11 cellular contexts compared by ENCODE assay signal in the genomic region with DNA sequence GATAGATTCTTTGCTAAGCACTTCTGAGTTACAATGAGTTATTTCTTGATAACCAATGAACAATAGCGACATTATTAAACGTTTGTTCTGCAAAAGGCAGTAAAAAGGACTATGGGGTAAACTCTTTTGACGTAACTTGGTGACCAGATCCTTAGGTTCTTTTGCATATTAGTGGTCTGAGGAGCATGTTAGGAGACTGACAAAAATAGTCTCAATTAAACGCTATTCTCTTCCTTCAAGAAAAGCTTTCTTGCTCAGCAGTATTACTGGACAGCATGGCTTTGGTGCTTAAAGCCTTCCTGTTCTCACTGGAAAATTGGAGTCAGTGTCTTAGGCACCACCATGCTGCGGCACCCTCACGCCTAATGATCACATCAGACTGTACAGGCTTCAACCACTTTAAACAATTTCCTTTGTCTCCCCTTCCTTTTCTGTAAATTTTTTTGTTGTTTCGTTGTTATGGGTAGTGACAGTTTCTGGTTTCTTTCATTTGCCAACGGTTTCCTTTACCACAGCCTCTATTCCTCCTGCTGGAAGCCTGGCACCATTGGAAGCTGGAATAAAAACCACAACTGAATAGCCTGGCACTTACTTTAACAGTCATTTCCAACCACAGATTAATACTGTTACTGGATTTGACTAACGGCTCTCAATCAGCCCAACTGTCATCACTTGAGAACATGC. TPM values are rescaled to one million over a fixed set of nuclear protein-coding genes. Genes with fewer than 3 reads are reported as not detected.
DNase-seq lines count a peak whose midpoint lies in the region; ATAC-seq and TF ChIP-seq lines count a peak whose summit lies in the region.
"Had no signal": no experiment of that assay in that cellular context is flagged by ENCODE, and none has a peak within 500 bp of the region (broad histone marks: within the 10 kb centered on the region; RNA-seq: fewer than 3 reads in every experiment).

No MANE protein-coding gene starts in this region.

- ATAC-seq in HG03342 (IDR thresholded peaks at IDR 0.05; ENCODE audit: unreplicated experiment): no peak

- peaks cover 10% of the 10 kb centered on the region for H3K9me3 Mint-ChIP-seq in activated naive CD4-positive, alpha-beta T cell treated with anti-CD3 and anti-CD28 coated beads, Interleukin-2, amount 50 U/mL, for 24 hours
- H3K9me3 Mint-ChIP-seq in endothelial cell (ENCODE audit: unreplicated experiment): no peaks in the 10 kb centered on the region

- no peak for TF ChIP-seq CTCF in endothelial cell (IDR thresholded peaks at IDR 0.05; ENCODE audit: unreplicated experiment)

- H3K4me3 Mint-ChIP-seq in activated naive CD4-positive, alpha-beta T cell treated with anti-CD3 and anti-CD28 coated beads, Interleukin-2, amount 50 U/mL, for 24 hours: peak overlapping the region; percentile 40
- no peak overlapping the region for H3K4me3 Mint-ChIP-seq in endothelial cell (ENCODE audit: unreplicated experiment)

- no peaks in the 10 kb centered on the region for H3K27me3 Mint-ChIP-seq in activated naive CD4-positive, alpha-beta T cell treated with anti-CD3 and anti-CD28 coated beads, Interleukin-2, amount 50 U/mL, for 24 hours
- no peaks in the 10 kb centered on the region for H3K27me3 Mint-ChIP-seq in endothelial cell (ENCODE audit: unreplicated experiment)

- peaks cover 85% of the 10 kb centered on the region for H3K4me1 Mint-ChIP-seq in activated naive CD4-positive, alpha-beta T cell treated with anti-CD3 and anti-CD28 coated beads, Interleukin-2, amount 50 U/mL, for 24 hours
- peaks cover 17% of the 10 kb centered on the region for H3K4me1 Mint-ChIP-seq in endothelial cell (ENCODE audit: unreplicated experiment)

- peak overlapping the region; percentile 97 for H3K27ac Mint-ChIP-seq in activated naive CD4-positive, alpha-beta T cell treated with anti-CD3 and anti-CD28 coated beads, Interleukin-2, amount 50 U/mL, for 24 hours
- H3K27ac Mint-ChIP-seq in endothelial cell (ENCODE audit: unreplicated experiment): no peak overlapping the region

- DNase-seq in activated effector memory CD4-positive, alpha-beta T cell treated with anti-CD3 and anti-CD28 coated beads, Interleukin-2, amount 50 U/mL, for 16 hours: peak; percentile 72
- DNase-seq in activated effector memory CD4-positive, alpha-beta T cell treated with Interleukin-2 at 50 U/mL for 16 hours: no peak
- DNase-seq in NCI-H69 (lab: John Stamatoyannopoulos, UW): peak; percentile 81
- peak; percentile 61 for DNase-seq in pons (ENCODE audit: low spot score)
- no peak for DNase-seq in endothelial cell (ENCODE audit: low spot score)
- no peak for DNase-seq in NCI-H774 (lab: John Stamatoyannopoulos, UW)
- DNase-seq: NCI-H1930, SHP77 treated with DMSO at 0.1 percent for 48 hours, small intestine had no signal

- H3K36me3 Mint-ChIP-seq in activated naive CD4-positive, alpha-beta T cell treated with anti-CD3 and anti-CD28 coated beads, Interleukin-2, amount 50 U/mL, for 24 hours: peaks cover 36% of the 10 kb centered on the region
- H3K36me3 Mint-ChIP-seq in endothelial cell (ENCODE audit: low read depth, unreplicated experiment): no peaks in the 10 kb centered on the region

RNA-seq across cellular contexts. Expression of a gene that starts 49.2 kb away (rescaled TPM):
- 20.2 TPM for total RNA-seq in endothelial cell (ENCODE audit: unreplicated experiment)

Comparison
In these comparisons a context has a peak if more than half of its experiments do, and no peak if none do; other contexts are left out.
1. DNase-seq: peak in activated effector memory CD4-positive, alpha-beta T cell treated with anti-CD3 and anti-CD28 coated beads, Interleukin-2, amount 50 U/mL, for 16 hours (single experiment), NCI-H69 (single experiment) and pons (single experiment); none in activated effector memory CD4-positive, alpha-beta T cell treated with Interleukin-2 at 50 U/mL for 16 hours (single experiment), endothelial cell (single experiment) and NCI-H774 (single experiment).